24 cellular contexts compared by ENCODE assay signal in the genomic region with DNA sequence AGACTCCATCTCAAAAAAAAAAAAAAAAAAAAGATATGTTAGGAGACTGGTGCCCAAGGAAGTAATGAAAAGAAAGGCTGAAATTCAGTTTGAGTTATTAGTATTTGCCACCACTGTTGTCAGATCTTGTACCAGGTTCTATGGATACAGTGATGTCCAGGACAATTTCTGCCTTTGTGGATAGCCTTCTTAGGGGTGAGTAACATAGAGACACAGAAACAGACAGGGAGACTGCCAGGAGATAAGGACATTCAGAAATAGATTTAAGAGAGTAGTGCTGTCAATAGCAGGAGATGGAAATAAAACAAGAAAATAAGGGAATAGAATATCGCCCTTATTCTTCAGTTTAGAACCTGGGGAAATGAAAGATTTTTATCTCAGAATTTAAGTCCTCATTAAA. TPM values are rescaled to one million over a fixed set of nuclear protein-coding genes. Genes with fewer than 3 reads are reported as not detected.
A peak's percentile ranks its signal among the peaks of the same experiment; 100 is the strongest.
DNase-seq lines count a peak whose midpoint lies in the region; ATAC-seq and TF ChIP-seq lines count a peak whose summit lies in the region.
"Had no signal": no experiment of that assay in that cellular context is flagged by ENCODE, and none has a peak within 500 bp of the region (broad histone marks: within the 10 kb centered on the region; RNA-seq: fewer than 3 reads in every experiment).

No MANE protein-coding gene starts in this region.

- no peaks in the 10 kb centered on the region for H3K9me3 ChIP-seq in cardiac muscle cell (ENCODE audit: low read depth)
- peaks cover 0 to 3% (median 0%) of the 10 kb centered on the region in 12 donors for H3K9me3 ChIP-seq in heart left ventricle
- H3K9me3 ChIP-seq in right cardiac atrium (ENCODE audit: control insufficient read depth, low read length), result no peaks in the 10 kb centered on the region
- H3K9me3 ChIP-seq in testis, result no peaks in the 10 kb centered on the region
- H3K9me3 ChIP-seq: HAP-1 had no signal

- DNase-seq in activated CD4-positive, alpha-beta T cell treated with anti-CD3 and anti-CD28 coated beads, Interleukin-2, amount 10 ng/mL, durations not matched to agents 24 days and 14 days, result peak; percentile 8
- DNase-seq in activated CD4-positive, alpha-beta T cell treated with anti-CD3 and anti-CD28 coated beads for 4 hours, result no peak
- DNase-seq in cardiac muscle cell (ENCODE audit: low read depth in 1 of 2, low spot score in 1 of 2) (peak in 1 of 2 donors; percentile 3), cardiac septum (ENCODE audit: low spot score) (no peak), heart left ventricle (no peak), right cardiac atrium (no peak), testis (no peak), lower leg skin (ENCODE audit: low spot score in 2 of 2) (no peak)
- DNase-seq: ACHN; AML-193; BE2C; CD4-positive, alpha-beta T cell; CD8-positive, alpha-beta memory T cell; DMS 273 treated with DMSO at 0.1 percent for 48 hours; DMS79; EL; GDM1; GOT3; HFFc6 had no signal

- peak overlapping the region; percentile 38 for H3K27ac ChIP-seq in cardiac muscle cell
- H3K27ac ChIP-seq in heart left ventricle, result no peak overlapping the region
- no peak overlapping the region for H3K27ac ChIP-seq in right cardiac atrium (ENCODE audit: low read length)
- no peak overlapping the region for H3K27ac ChIP-seq in testis
- H3K27ac ChIP-seq: 22Rv1; BLaER1 treated with 17β-estradiol and CSF1 and Interleukin-3, amounts not matched to agents 10 nM and 100 nM had no signal

- H3K4me1 Mint-ChIP-seq in activated CD4-positive, alpha-beta T cell treated with anti-CD3 and anti-CD28 coated beads, Interleukin-2, amount 10 ng/mL, durations not matched to agents 24 days and 14 days, result no peaks in the 10 kb centered on the region
- H3K4me1 Mint-ChIP-seq: CD14-positive monocyte; CD8-positive, alpha-beta memory T cell had no signal

- H3K27me3 ChIP-seq in cardiac muscle cell (no peaks in the 10 kb centered on the region), heart left ventricle (no peaks in the 10 kb centered on the region), right cardiac atrium (ENCODE audit: control insufficient read depth, insufficient read depth) (no peaks in the 10 kb centered on the region), testis (no peaks in the 10 kb centered on the region)
- H3K27me3 ChIP-seq: BLaER1 treated with 17β-estradiol and CSF1 and Interleukin-3, amounts not matched to agents 10 nM and 100 nM had no signal

- intact Hi-C loops in activated CD4-positive, alpha-beta T cell treated with anti-CD3 and anti-CD28 coated beads, Interleukin-2, amount 10 ng/mL, durations not matched to agents 24 days and 14 days (cut with micrococcal nuclease), result no loop called here
- intact Hi-C loops in cardiac septum (cut with DNase I) (no loop called here), heart left ventricle (cut with DNase I) (no loop called here), right cardiac atrium (cut with DNase I) (no loop called here), testis (cut with DNase I; ENCODE audit: low total_unique reads) (no loop called here), lower leg skin (cut with DNase I; ENCODE audit: low total_unique reads) (no loop called here)

- no peaks in the 10 kb centered on the region for H3K36me3 ChIP-seq in cardiac muscle cell
- no peaks in the 10 kb centered on the region for H3K36me3 ChIP-seq in heart left ventricle
- no peaks in the 10 kb centered on the region for H3K36me3 ChIP-seq in testis (ENCODE audit: low read depth, missing control alignments)
- H3K36me3 ChIP-seq: BE2C; BLaER1 treated with 17β-estradiol and CSF1 and Interleukin-3, amounts not matched to agents 10 nM and 100 nM; HAP-1 had no signal

- H3K4me3 Mint-ChIP-seq in activated CD4-positive, alpha-beta T cell treated with anti-CD3 and anti-CD28 coated beads, Interleukin-2, amount 10 ng/mL, durations not matched to agents 24 days and 14 days, result no peak overlapping the region
- H3K4me3 Mint-ChIP-seq: CD14-positive monocyte; CD4-positive, alpha-beta T cell; CD8-positive, alpha-beta memory T cell; HFFc6 had no signal

- ATAC-seq in heart left ventricle (peak; percentile 36 to 76 (median 71)), right cardiac atrium (peak; percentile 71 to 84)
- ATAC-seq: GM12878 had no signal

- H3K9me3 Mint-ChIP-seq in activated CD4-positive, alpha-beta T cell treated with anti-CD3 and anti-CD28 coated beads, Interleukin-2, amount 10 ng/mL, durations not matched to agents 24 days and 14 days, result no peaks in the 10 kb centered on the region
- H3K9me3 Mint-ChIP-seq: CD4-positive, alpha-beta T cell had no signal

- H3K27me3 Mint-ChIP-seq in activated CD4-positive, alpha-beta T cell treated with anti-CD3 and anti-CD28 coated beads, Interleukin-2, amount 10 ng/mL, durations not matched to agents 24 days and 14 days, result peaks cover 2% of the 10 kb centered on the region
- H3K27me3 Mint-ChIP-seq: CD4-positive, alpha-beta T cell; CD8-positive, alpha-beta memory T cell had no signal

- no peaks in the 10 kb centered on the region for H3K36me3 Mint-ChIP-seq in activated CD4-positive, alpha-beta T cell treated with anti-CD3 and anti-CD28 coated beads, Interleukin-2, amount 10 ng/mL, durations not matched to agents 24 days and 14 days (ENCODE audit: low read depth)
- H3K36me3 Mint-ChIP-seq: CD14-positive monocyte; CD8-positive, alpha-beta memory T cell had no signal

- TF ChIP-seq CTCF in cardiac muscle cell (IDR thresholded peaks at IDR 0.05; ENCODE audit: low read depth, low read length), result no peak
- no peak for TF ChIP-seq CTCF in heart left ventricle (IDR thresholded peaks at IDR 0.05)
- TF ChIP-seq CTCF in testis (IDR thresholded peaks at IDR 0.05), result no peak
- TF ChIP-seq CTCF in lower leg skin (IDR thresholded peaks at IDR 0.05), result no peak

- H3K27ac Mint-ChIP-seq in activated CD4-positive, alpha-beta T cell treated with anti-CD3 and anti-CD28 coated beads, Interleukin-2, amount 10 ng/mL, durations not matched to agents 24 days and 14 days, result no peak overlapping the region
- H3K27ac Mint-ChIP-seq: CD14-positive monocyte; CD4-positive, alpha-beta T cell; CD8-positive, alpha-beta memory T cell; HFFc6 had no signal

- TF ChIP-seq POLR2A in heart left ventricle (IDR thresholded peaks at IDR 0.05) (no peak), testis (IDR thresholded peaks at IDR 0.05) (no peak), lower leg skin (IDR thresholded peaks at IDR 0.05) (no peak)

- 44 to 72% (median 53%) methylated on average over 1 of the region's 1 CpG for WGBS in heart left ventricle, 4 donors
- 64% methylated on average over 1 of the region's 1 CpG for WGBS in right cardiac atrium
- WGBS in testis, 2 donors, result 91 to 97% methylated on average over 1 of the region's 1 CpG
- WGBS in lower leg skin, 2 donors, result 95% methylated on average over 1 of the region's 1 CpG

- H3K4me3 ChIP-seq in cardiac muscle cell (no peak overlapping the region), heart left ventricle (no peak overlapping the region), right cardiac atrium (ENCODE audit: low read length) (no peak overlapping the region), testis (no peak overlapping the region), lower leg skin (ENCODE audit: low read depth, poor library complexity, severe bottlenecking) (no peak overlapping the region)
- H3K4me3 ChIP-seq: BLaER1 treated with 17β-estradiol and CSF1 and Interleukin-3, amounts not matched to agents 10 nM and 100 nM; GM12878; HAP-1 had no signal

- peaks cover 8% of the 10 kb centered on the region for H3K4me1 ChIP-seq in cardiac muscle cell (ENCODE audit: low read depth)
- no peaks in the 10 kb centered on the region for H3K4me1 ChIP-seq in heart left ventricle
- H3K4me1 ChIP-seq in right cardiac atrium (ENCODE audit: control insufficient read depth, insufficient read depth, low read length), result no peaks in the 10 kb centered on the region
- no peaks in the 10 kb centered on the region for H3K4me1 ChIP-seq in testis
- H3K4me1 ChIP-seq: BE2C; BLaER1 treated with 17β-estradiol and CSF1 and Interleukin-3, amounts not matched to agents 10 nM and 100 nM; HAP-1 had no signal

RNA-seq across cellular contexts. Expression of a gene that starts 6.3 kb away (rescaled TPM):
- total RNA-seq in activated CD4-positive, alpha-beta T cell treated with anti-CD3 and anti-CD28 coated beads, Interleukin-2, amount 10 ng/mL, durations not matched to agents 24 days and 14 days, result not detected in 2 replicates
- not detected in 2 replicates for total RNA-seq in cardiac muscle cell
- not detected in 2 replicates for polyA plus RNA-seq in cardiac muscle cell
- total RNA-seq in cardiac septum, result not detected
- total RNA-seq in heart left ventricle, result not detected
- polyA plus RNA-seq in heart left ventricle, result not detected
- not detected for total RNA-seq in right cardiac atrium
- not detected for polyA plus RNA-seq in right cardiac atrium
- not detected for total RNA-seq in testis
- polyA plus RNA-seq in testis (ENCODE audit: insufficient read depth, low read depth, low replicate concordance), result not detected
- total RNA-seq in lower leg skin, result not detected
- total RNA-seq: CD4-positive, alpha-beta T cell; CD8-positive, alpha-beta memory T cell; GM12878; HFFc6 had no signal
- polyA plus RNA-seq: CD14-positive monocyte; CD8-positive, alpha-beta memory T cell; GM12878 had no signal

RNA-seq across cellular contexts. Expression of a gene that starts 40.8 kb away (rescaled TPM):
- total RNA-seq in activated CD4-positive, alpha-beta T cell treated with anti-CD3 and anti-CD28 coated beads, Interleukin-2, amount 10 ng/mL, durations not matched to agents 24 days and 14 days, result not detected in 2 replicates
- total RNA-seq in cardiac muscle cell (not detected in 2 replicates), cardiac septum (not detected), heart left ventricle (not detected), right cardiac atrium (not detected), testis (not detected), lower leg skin (under 1 TPM in 1 of 4 donors, not detected in 3; 0.59 TPM)
- polyA plus RNA-seq in cardiac muscle cell (not detected in 2 replicates), heart left ventricle (not detected), right cardiac atrium (not detected), testis (ENCODE audit: insufficient read depth, low read depth, low replicate concordance) (not detected)
- total RNA-seq: CD4-positive, alpha-beta T cell; CD8-positive, alpha-beta memory T cell; GM12878; HFFc6 had no signal
- polyA plus RNA-seq: CD14-positive monocyte; CD8-positive, alpha-beta memory T cell; GM12878 had no signal
